ENCODE assay signal across 15 cellular contexts in genomic region chr17:45032150-45032493, GRCh38.
"Had no signal": no experiment of that assay in that cellular context is flagged by ENCODE, and none has a peak within 500 bp of the region (broad histone marks: within the 10 kb centered on the region; RNA-seq: fewer than 3 reads in every experiment).

No MANE protein-coding gene starts in this region.

- FAIRE-seq: frontal cortex had no signal

- H3K27me3 ChIP-seq: heart right ventricle, testis had no signal

- H3K27ac ChIP-seq: epithelial cell of prostate, heart right ventricle, testis had no signal

- H3K27me3 Mint-ChIP-seq: activated naive CD8-positive, alpha-beta T cell treated with anti-CD3 and anti-CD28 coated beads, Interleukin-2, amount 10 ng/mL, durations not matched to agents 7 days and 5 days; effector memory CD8-positive, alpha-beta T cell; naive thymus-derived CD8-positive, alpha-beta T cell; stimulated activated naive CD8-positive, alpha-beta T cell treated with anti-CD3 and anti-CD28 coated beads, Interleukin-15, amount 100 ng/mL, for 72 hours had no signal

- H3K4me3 Mint-ChIP-seq: activated naive CD8-positive, alpha-beta T cell treated with anti-CD3 and anti-CD28 coated beads, Interleukin-2, amount 10 ng/mL, durations not matched to agents 7 days and 5 days; effector memory CD8-positive, alpha-beta T cell; naive thymus-derived CD8-positive, alpha-beta T cell; stimulated activated naive CD8-positive, alpha-beta T cell treated with anti-CD3 and anti-CD28 coated beads, Interleukin-15, amount 100 ng/mL, for 72 hours; T-helper 1 cell treated with Interleukin-12 subunit alpha and Interleukin-12 subunit beta and Interleukin-4 antibody, amounts not matched to agents 30 μg/mL and 1 μg/mL, for 36 hours had no signal

- H3K9me3 Mint-ChIP-seq: activated naive CD8-positive, alpha-beta T cell treated with anti-CD3 and anti-CD28 coated beads, Interleukin-2, amount 10 ng/mL, durations not matched to agents 7 days and 5 days; effector memory CD8-positive, alpha-beta T cell; naive thymus-derived CD8-positive, alpha-beta T cell; stimulated activated naive CD8-positive, alpha-beta T cell treated with anti-CD3 and anti-CD28 coated beads, Interleukin-15, amount 100 ng/mL, for 72 hours; T-helper 1 cell treated with Interleukin-12 subunit alpha and Interleukin-12 subunit beta and Interleukin-4 antibody, amounts not matched to agents 30 μg/mL and 1 μg/mL, for 36 hours had no signal

- DNase-seq: activated CD4-positive, alpha-beta T cell treated with anti-CD3 and anti-CD28 coated beads for 4 hours; activated naive CD8-positive, alpha-beta T cell treated with anti-CD3 and anti-CD28 coated beads, Interleukin-2, amount 10 ng/mL, durations not matched to agents 7 days and 5 days; dermis blood vessel endothelial cell; effector memory CD8-positive, alpha-beta T cell; heart right ventricle; left colon; naive thymus-derived CD8-positive, alpha-beta T cell; stimulated activated CD4-positive, alpha-beta T cell treated with anti-CD3 and anti-CD28 coated beads, Interleukin-1b, Interleukin-23, amount 100 ng/mL, for 48 hours; stimulated activated naive CD8-positive, alpha-beta T cell treated with anti-CD3 and anti-CD28 coated beads, Interleukin-15, amount 100 ng/mL, for 72 hours; testis had no signal

- H3K27ac Mint-ChIP-seq: T-helper 1 cell treated with Interleukin-12 subunit alpha and Interleukin-12 subunit beta and Interleukin-4 antibody, amounts not matched to agents 30 μg/mL and 1 μg/mL, for 36 hours had no signal

- ATAC-seq: effector memory CD8-positive, alpha-beta T cell; left colon; naive thymus-derived CD8-positive, alpha-beta T cell; sciatic nerve; stimulated activated naive CD8-positive, alpha-beta T cell treated with anti-CD3 and anti-CD28 coated beads, Interleukin-15, amount 100 ng/mL, for 72 hours had no signal

- H3K9me3 ChIP-seq: heart right ventricle, testis had no signal

- H3K4me3 ChIP-seq: heart right ventricle, lung, testis had no signal
